Comparison of ENCODE assay signal across 10 cellular contexts in genomic region chr2:197805598-197806316, GRCh38. TPM values are rescaled to one million over a fixed set of nuclear protein-coding genes. Genes with fewer than 3 reads are reported as not detected.
DNase-seq lines count a peak whose midpoint lies in the region; ATAC-seq and TF ChIP-seq lines count a peak whose summit lies in the region.
"Had no signal": no experiment of that assay in that cellular context is flagged by ENCODE, and none has a peak within 500 bp of the region (broad histone marks: within the 10 kb centered on the region; RNA-seq: fewer than 3 reads in every experiment).

No MANE protein-coding gene starts in this region.

- ATAC-seq in right cardiac atrium, result no peak
- ATAC-seq in left lobe of liver, result no peak
- ATAC-seq in HG03095 (IDR thresholded peaks at IDR 0.05; ENCODE audit: unreplicated experiment), result no peak

- H3K27ac Mint-ChIP-seq in activated CD4-positive, alpha-beta memory T cell treated with anti-CD3 and anti-CD28 coated beads for 36 hours, result no peak overlapping the region

- POLR2A ChIA-PET in activated CD4-positive, alpha-beta memory T cell treated with anti-CD3 and anti-CD28 coated beads for 36 hours (lab: Charles Lee), result no interaction called here

- CTCF ChIA-PET in activated CD4-positive, alpha-beta memory T cell treated with anti-CD3 and anti-CD28 coated beads for 36 hours (lab: Charles Lee), result interaction anchor here (0.6 to 4.6 kb wide), 8 partner anchors 32 to 322 kb away, joined by 3 to 20 read pairs (median 4); no protein-coding TSS in a partner anchor

- H3K27me3 Mint-ChIP-seq in activated CD4-positive, alpha-beta memory T cell treated with anti-CD3 and anti-CD28 coated beads for 36 hours, result peaks cover 4% of the 10 kb centered on the region

- H3K27ac ChIP-seq in right cardiac atrium (ENCODE audit: low read length), result peak overlapping the region; percentile 31

- no peaks in the 10 kb centered on the region for H3K9me3 ChIP-seq in right cardiac atrium (ENCODE audit: control insufficient read depth, low read length)

- peak overlapping the region; percentile 79 for H3K4me3 Mint-ChIP-seq in activated CD4-positive, alpha-beta memory T cell treated with anti-CD3 and anti-CD28 coated beads for 36 hours

- no peaks in the 10 kb centered on the region for H3K4me1 ChIP-seq in right cardiac atrium (ENCODE audit: control insufficient read depth, insufficient read depth, low read length)

- H3K4me1 Mint-ChIP-seq in activated CD4-positive, alpha-beta memory T cell treated with anti-CD3 and anti-CD28 coated beads for 36 hours (ENCODE audit: low read depth), result peaks cover 44% of the 10 kb centered on the region

- H3K36me3 Mint-ChIP-seq in activated CD4-positive, alpha-beta memory T cell treated with anti-CD3 and anti-CD28 coated beads for 36 hours, result no peaks in the 10 kb centered on the region

- no peaks in the 10 kb centered on the region for H3K27me3 ChIP-seq in right cardiac atrium (ENCODE audit: control insufficient read depth, insufficient read depth)

- DNase-seq in GM12865 (ENCODE audit: low read depth) (no peak), right cardiac atrium (no peak), skeletal muscle cell (ENCODE audit: low read depth) (no peak), left lobe of liver (ENCODE audit: low spot score) (no peak), putamen (ENCODE audit: low spot score) (no peak)
- DNase-seq in activated CD4-positive, alpha-beta memory T cell treated with anti-CD3 and anti-CD28 coated beads for 36 hours, result no peak
- no peak for DNase-seq in stimulated activated naive CD4-positive, alpha-beta T cell treated with Interleukin-2 at 50 U/mL for 16 hours (lab: John Stamatoyannopoulos, UW)
- DNase-seq: islet precursor cell had no signal

- 14% methylated on average over 11 of the region's 11 CpGs for WGBS in right cardiac atrium

- intact Hi-C loops in activated CD4-positive, alpha-beta memory T cell treated with anti-CD3 and anti-CD28 coated beads for 36 hours (cut with micrococcal nuclease), result loop anchor here (2.0 kb wide), 4 partner anchors 45 to 239 kb away; no protein-coding TSS in a partner anchor
- intact Hi-C loops in right cardiac atrium (cut with DNase I), result loop anchor here (5.0 to 10.0 kb wide), 5 partner anchors 89 to 322 kb away; no protein-coding TSS in a partner anchor

- no peaks in the 10 kb centered on the region for H3K9me3 Mint-ChIP-seq in activated CD4-positive, alpha-beta memory T cell treated with anti-CD3 and anti-CD28 coated beads for 36 hours

- TF ChIP-seq CTCF in GM12865 (IDR thresholded peaks at IDR 0.05; ENCODE audit: insufficient read depth, low read depth, low read length, missing control alignments), result no peak

- peak overlapping the region; percentile 69 for H3K4me3 ChIP-seq in GM12865 (ENCODE audit: low read depth, low read length)
- H3K4me3 ChIP-seq in right cardiac atrium (ENCODE audit: low read length), result peak overlapping the region; percentile 69
- H3K4me3 ChIP-seq in skeletal muscle cell (ENCODE audit: low read depth, low read length), result peak overlapping the region; percentile 53

RNA-seq across cellular contexts. Expression of gene PLCL1, which starts 1.4 kb away (rescaled TPM):
- total RNA-seq in activated CD4-positive, alpha-beta memory T cell treated with anti-CD3 and anti-CD28 coated beads for 36 hours, result 1 to 10 TPM; 1.7 to 1.9 TPM
- total RNA-seq in right cardiac atrium (10 to 100 TPM; 37.8 to 70.1 (median 52.7) TPM), left lobe of liver (0.23 TPM)
- 19.5 TPM for polyA plus RNA-seq in right cardiac atrium

RNA-seq across cellular contexts. Expression of gene BOLL, which starts 20.6 kb away (rescaled TPM):
- not detected for total RNA-seq in activated CD4-positive, alpha-beta memory T cell treated with anti-CD3 and anti-CD28 coated beads for 36 hours
- total RNA-seq in right cardiac atrium (not detected), left lobe of liver (not detected)
- 0.11 TPM for polyA plus RNA-seq in right cardiac atrium
- total RNA-seq: T-helper 2 cell treated with Interferon-gamma antibody and Interleukin-4, amounts not matched to agents 100 ng/mL and 5 ng/mL, for 36 hours had no signal

Comparison
In these comparisons a context has a peak if more than half of its experiments do, and no peak if none do; other contexts are left out.
1. RNA of gene PLCL1, which starts 1.4 kb away (total RNA-seq): 37.8 to 70.1 TPM in right cardiac atrium; 1.7 to 1.9 TPM in activated CD4-positive, alpha-beta memory T cell treated with anti-CD3 and anti-CD28 coated beads for 36 hours and 0.23 TPM in left lobe of liver (single experiment); every median in the first group is over 10 times any median in the second.
2. Peak in every context shown above with its lines, with median percentiles within 50 percentile points of each other: H3K4me3 ChIP-seq.